Comparison of ENCODE assay signal across 12 cellular contexts in the genomic region with DNA sequence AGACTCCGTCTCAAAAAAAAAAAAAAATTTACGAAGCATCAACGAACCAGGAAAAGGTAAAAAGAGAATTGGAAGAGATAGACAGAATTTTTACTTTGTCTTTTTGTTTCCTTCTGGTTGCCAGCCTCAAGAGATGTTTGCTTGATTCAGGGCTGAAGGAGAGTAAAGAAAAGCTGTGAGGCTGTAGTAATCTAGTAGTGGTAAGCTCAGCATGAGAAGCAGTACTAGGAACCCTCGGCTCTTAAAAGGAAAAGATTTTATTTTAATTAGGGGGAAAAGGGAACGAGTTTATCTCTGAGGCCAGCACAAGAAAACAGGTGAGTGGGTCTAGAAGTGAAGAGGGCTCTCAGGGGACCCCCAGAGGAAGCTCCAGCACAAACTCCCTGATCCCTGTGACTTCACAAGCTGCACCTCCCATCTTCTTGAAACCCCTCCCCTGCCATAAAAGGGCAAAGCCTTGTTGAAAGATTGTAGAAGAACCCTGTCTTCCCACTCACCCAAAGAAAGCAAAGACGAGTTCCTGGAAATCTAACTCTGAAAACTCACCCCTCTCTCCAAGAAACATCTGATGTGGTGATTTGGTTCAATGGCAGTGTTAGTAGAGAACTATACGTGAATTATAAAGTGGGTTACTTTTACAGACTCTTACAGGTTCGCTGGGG. TPM values are rescaled to one million over a fixed set of nuclear protein-coding genes. Genes with fewer than 3 reads are reported as not detected.
A peak's percentile ranks its signal among the peaks of the same experiment; 100 is the strongest.
DNase-seq lines count a peak whose midpoint lies in the region; ATAC-seq, FAIRE-seq and TF ChIP-seq lines count a peak whose summit lies in the region.
"Had no signal": no experiment of that assay in that cellular context is flagged by ENCODE, and none has a peak within 500 bp of the region (broad histone marks: within the 10 kb centered on the region; RNA-seq: fewer than 3 reads in every experiment).

No MANE protein-coding gene starts in this region.

- H2AK5ac ChIP-seq in H1 (ENCODE audit: low read depth, low read length) = no peak overlapping the region

- peaks cover 7 to 93% of the 10 kb centered on the region in 2 experiments; a peak in 3 of 4 replicates for H3K79me2 ChIP-seq in H1 (ENCODE audit: control insufficient read depth in 1 of 2, insufficient read depth in 2 of 2, low read length in 2 of 2)

- H3K27ac Mint-ChIP-seq in activated CD8-positive, alpha-beta memory T cell treated with anti-CD3 and anti-CD28 coated beads, Interleukin-2, amount 10 ng/mL, durations not matched to agents 7 days and 5 days = peak overlapping the region; percentile 74
- H3K27ac Mint-ChIP-seq in activated CD4-positive, alpha-beta T cell treated with anti-CD3 and anti-CD28 coated beads, Interleukin-2, amount 10 ng/mL, durations not matched to agents 7 days and 5 days = peak overlapping the region; percentile 93
- H3K27ac Mint-ChIP-seq in stimulated activated naive CD8-positive, alpha-beta T cell treated with anti-CD3 and anti-CD28 coated beads, Interleukin-15, amount 100 ng/mL, for 72 hours = peak overlapping the region; percentile 76 to 89
- no peak overlapping the region for H3K27ac Mint-ChIP-seq in CD14-positive monocyte
- H3K27ac Mint-ChIP-seq: brain had no signal

- TF ChIP-seq RAD21 in H1 (IDR thresholded peaks at IDR 0.05 in 1 of 2, conservative IDR thresholded peaks at IDR 0.05 in 1 of 2; ENCODE audit: low read depth in 2 of 2, low read length in 2 of 2) = 0 out of 4 replicates have a peak, but pooled peaks of 1 of the 2 experiments have one; percentile 1

- no peak overlapping the region for H3K4ac ChIP-seq in H1 (replicated peaks; ENCODE audit: insufficient read length, low read depth, low read length)

- 80% methylated on average over 8 of the region's 8 CpGs; no CpG with 5 or more reads in 1 of the 2 experiments for WGBS in H1 (ENCODE audit: extremely low coverage in 1 of 2, insufficient coverage in 1 of 2, insufficient read length in 1 of 2, insufficient replicate concordance in 2 of 2, low coverage in 1 of 2, low lambda C conversion rate in 2 of 2, missing lambda C conversion rate in 1 of 2), 2 experiments

- H3K27me3 ChIP-seq in H1 (replicated peaks in 1 of 4; ENCODE audit: control insufficient read depth in 3 of 4, extremely low read depth in 1 of 4, insufficient read depth in 3 of 4, low read length in 3 of 4) = no peaks in the 10 kb centered on the region

- in situ Hi-C loops in GM13977 (cut with MboI; ENCODE audit: low pct_unique_long_range_greater_than_20kb, low sequenced_read_pairs, unreplicated experiment) = no loop called here

- FAIRE-seq in H1 (lab: Jason Lieb, UNC) = no peak
- FAIRE-seq: urothelium cell line had no signal

- no peak overlapping the region for H4K91ac ChIP-seq in H1 (replicated peaks; ENCODE audit: insufficient read length, low read length)

- no peak for TF ChIP-seq POLR2A in H1 (IDR thresholded peaks at IDR 0.05; ENCODE audit: control extremely low read depth in 1 of 2, low read depth in 2 of 2, low read length in 2 of 2)

- no peak overlapping the region for H2AFZ ChIP-seq in H1 (ENCODE audit: low read length)

- H2BK12ac ChIP-seq in H1 (ENCODE audit: low read depth, low read length) = no peak overlapping the region

- no peaks in the 10 kb centered on the region for H3K9me3 ChIP-seq in H1 (ENCODE audit: insufficient read depth in 2 of 2, low read depth in 1 of 2, low read length in 1 of 2)

- H3K4me3 Mint-ChIP-seq in activated CD8-positive, alpha-beta memory T cell treated with anti-CD3 and anti-CD28 coated beads, Interleukin-2, amount 10 ng/mL, durations not matched to agents 7 days and 5 days = peak overlapping the region; percentile 24
- peak overlapping the region; percentile 71 for H3K4me3 Mint-ChIP-seq in activated CD4-positive, alpha-beta T cell treated with anti-CD3 and anti-CD28 coated beads, Interleukin-2, amount 10 ng/mL, durations not matched to agents 7 days and 5 days
- peak overlapping the region; percentile 76 to 77 for H3K4me3 Mint-ChIP-seq in stimulated activated naive CD8-positive, alpha-beta T cell treated with anti-CD3 and anti-CD28 coated beads, Interleukin-15, amount 100 ng/mL, for 72 hours
- H3K4me3 Mint-ChIP-seq in CD14-positive monocyte = no peak overlapping the region

- H4K8ac ChIP-seq in H1 (ENCODE audit: extremely low read depth, insufficient read depth, low read length) = no peak overlapping the region

- H3K27ac ChIP-seq in H1 (ENCODE audit: low read depth, low read length) = no peak overlapping the region

- CTCF ChIA-PET in activated CD8-positive, alpha-beta memory T cell treated with anti-CD3 and anti-CD28 coated beads, Interleukin-2, amount 10 ng/mL, durations not matched to agents 7 days and 5 days (lab: Charles Lee) = interaction anchor here (1.2 kb wide), 1 partner anchor 56 kb away, joined by 3 read pairs; no protein-coding TSS in a partner anchor
- CTCF ChIA-PET in activated CD4-positive, alpha-beta T cell treated with anti-CD3 and anti-CD28 coated beads, Interleukin-2, amount 10 ng/mL, durations not matched to agents 7 days and 5 days (lab: Charles Lee) = interaction anchor here (0.6 to 0.7 kb wide), 5 partner anchors 26 to 891 kb away, joined by 3 to 6 read pairs (median 3); no protein-coding TSS in a partner anchor
- CTCF ChIA-PET in H1 (lab: Charles Lee; ENCODE audit: partially characterized antibody) = interaction anchor here (0.6 to 1.8 kb wide), 5 partner anchors 11 to 511 kb away, joined by 3 to 6 read pairs (median 3); no protein-coding TSS in a partner anchor

- no peak overlapping the region for H3K18ac ChIP-seq in H1 (ENCODE audit: extremely low read depth, low read length)

- no peak overlapping the region for H3K23ac ChIP-seq in H1 (ENCODE audit: insufficient read length)

- H3K14ac ChIP-seq in H1 (ENCODE audit: insufficient read length) = no peak overlapping the region

- no peak overlapping the region for H3K4me3 ChIP-seq in H1 (ENCODE audit: extremely low read depth in 1 of 4, insufficient read depth in 2 of 4, low read depth in 3 of 4, low read length in 4 of 4)

- POLR2A ChIA-PET in activated CD4-positive, alpha-beta T cell treated with anti-CD3 and anti-CD28 coated beads, Interleukin-2, amount 10 ng/mL, durations not matched to agents 7 days and 5 days (lab: Charles Lee) = no interaction called here
- POLR2A ChIA-PET in H1 (lab: Charles Lee; ENCODE audit: partially characterized antibody) = interaction anchor here (0.6 kb wide), 2 partner anchors 45 to 1531 kb away, joined by 3 read pairs; no protein-coding TSS in a partner anchor

- H4K5ac ChIP-seq in H1 (ENCODE audit: insufficient read length, low read depth, low read length) = no peak overlapping the region

- no peak overlapping the region for H2BK15ac ChIP-seq in H1 (ENCODE audit: low read length)

- H3K79me1 ChIP-seq in H1 (ENCODE audit: low read depth, low read length) = peaks cover 2% of the 10 kb centered on the region; the same call in 1 of the 2 replicates

- peaks cover 52% of the 10 kb centered on the region for H3K4me1 Mint-ChIP-seq in activated CD8-positive, alpha-beta memory T cell treated with anti-CD3 and anti-CD28 coated beads, Interleukin-2, amount 10 ng/mL, durations not matched to agents 7 days and 5 days
- H3K4me1 Mint-ChIP-seq in activated CD4-positive, alpha-beta T cell treated with anti-CD3 and anti-CD28 coated beads, Interleukin-2, amount 10 ng/mL, durations not matched to agents 7 days and 5 days = peaks cover 76% of the 10 kb centered on the region
- H3K4me1 Mint-ChIP-seq in stimulated activated naive CD8-positive, alpha-beta T cell treated with anti-CD3 and anti-CD28 coated beads, Interleukin-15, amount 100 ng/mL, for 72 hours = peaks cover 69% of the 10 kb centered on the region
- peaks cover 10% of the 10 kb centered on the region for H3K4me1 Mint-ChIP-seq in CD14-positive monocyte

- H2BK20ac ChIP-seq in H1 (ENCODE audit: low read length) = no peak overlapping the region

- no peaks in the 10 kb centered on the region for H3K36me3 ChIP-seq in H1 (ENCODE audit: control insufficient read depth in 2 of 4, insufficient read depth in 4 of 4, low read length in 3 of 4)

- H3K27me3 Mint-ChIP-seq in activated CD8-positive, alpha-beta memory T cell treated with anti-CD3 and anti-CD28 coated beads, Interleukin-2, amount 10 ng/mL, durations not matched to agents 7 days and 5 days = no peaks in the 10 kb centered on the region
- no peaks in the 10 kb centered on the region for H3K27me3 Mint-ChIP-seq in activated CD4-positive, alpha-beta T cell treated with anti-CD3 and anti-CD28 coated beads, Interleukin-2, amount 10 ng/mL, durations not matched to agents 7 days and 5 days
- no peaks in the 10 kb centered on the region for H3K27me3 Mint-ChIP-seq in stimulated activated naive CD8-positive, alpha-beta T cell treated with anti-CD3 and anti-CD28 coated beads, Interleukin-15, amount 100 ng/mL, for 72 hours
- peaks cover 2 to 4% (median 4%) of the 10 kb centered on the region in 3 donors for H3K27me3 Mint-ChIP-seq in CD14-positive monocyte (ENCODE audit: low read depth in 3 of 3)

- TF ChIP-seq EP300 in H1 (IDR thresholded peaks at IDR 0.05; ENCODE audit: borderline replicate concordance in 1 of 2, low read depth in 2 of 2, low read length in 2 of 2) = no peak

- no peak overlapping the region for H3K56ac ChIP-seq in H1 (replicated peaks; ENCODE audit: insufficient read length, low read depth, low read length)

- peaks cover 3% of the 10 kb centered on the region for H3K36me3 Mint-ChIP-seq in activated CD8-positive, alpha-beta memory T cell treated with anti-CD3 and anti-CD28 coated beads, Interleukin-2, amount 10 ng/mL, durations not matched to agents 7 days and 5 days
- H3K36me3 Mint-ChIP-seq in activated CD4-positive, alpha-beta T cell treated with anti-CD3 and anti-CD28 coated beads, Interleukin-2, amount 10 ng/mL, durations not matched to agents 7 days and 5 days (ENCODE audit: low read depth) = peaks cover 11% of the 10 kb centered on the region
- no peaks in the 10 kb centered on the region for H3K36me3 Mint-ChIP-seq in CD14-positive monocyte
- H3K36me3 Mint-ChIP-seq: brain had no signal

- no peak overlapping the region for H3K4me2 ChIP-seq in H1 (ENCODE audit: insufficient read depth in 1 of 2, low read depth in 2 of 2, low read length in 2 of 2)

- DNase-seq in activated CD8-positive, alpha-beta memory T cell treated with anti-CD3 and anti-CD28 coated beads, Interleukin-2, amount 10 ng/mL, durations not matched to agents 7 days and 5 days = peak; percentile 49
- no peak for DNase-seq in activated CD8-positive, alpha-beta memory T cell treated with anti-CD3 and anti-CD28 coated beads, Interleukin-2, amount 50 U/mL, for 48 hours
- peak; percentile 42 for DNase-seq in activated CD4-positive, alpha-beta T cell treated with anti-CD3 and anti-CD28 coated beads, Interleukin-2, amount 10 ng/mL, durations not matched to agents 7 days and 5 days
- DNase-seq in H1 (ENCODE audit: low read depth in 1 of 2, low spot score in 2 of 2) (no peak), NCI-H2196 treated with DMSO at 0.1 percent for 48 hours (lab: John Stamatoyannopoulos, UW; ENCODE audit: unreplicated experiment) (no peak), GM13977 (ENCODE audit: low spot score) (no peak), CD14-positive monocyte (ENCODE audit: low spot score) (no peak)
- DNase-seq in stimulated activated naive CD8-positive, alpha-beta T cell treated with anti-CD3 and anti-CD28 coated beads, Interleukin-15, amount 100 ng/mL, for 72 hours = peak; percentile 36 to 38
- DNase-seq: ACHN, kidney glomerular epithelial cell had no signal

- H2BK120ac ChIP-seq in H1 (replicated peaks; ENCODE audit: low read depth, low read length) = no peak overlapping the region

- peak; percentile 61 for ATAC-seq in activated CD8-positive, alpha-beta memory T cell treated with anti-CD3 and anti-CD28 coated beads, Interleukin-2, amount 10 ng/mL, durations not matched to agents 7 days and 5 days
- ATAC-seq in stimulated activated naive CD8-positive, alpha-beta T cell treated with anti-CD3 and anti-CD28 coated beads, Interleukin-15, amount 100 ng/mL, for 72 hours = peak; percentile 67

- TF ChIP-seq CTCF in H1 (IDR thresholded peaks at IDR 0.05; ENCODE audit: control extremely low read depth in 1 of 3, insufficient read depth in 1 of 3, low read depth in 1 of 3, low read length in 3 of 3) (0 out of 4 replicates have a peak, but pooled peaks of 1 of the 3 experiments have one; percentile 1), GM13977 (IDR thresholded peaks at IDR 0.05; ENCODE audit: extremely low read depth, insufficient read depth, missing control alignments) (no peak), CD14-positive monocyte (IDR thresholded peaks at IDR 0.05) (no peak)

- H2BK5ac ChIP-seq in H1 (ENCODE audit: low read depth, low read length) = no peak overlapping the region

- H3K9me3 Mint-ChIP-seq in activated CD8-positive, alpha-beta memory T cell treated with anti-CD3 and anti-CD28 coated beads, Interleukin-2, amount 10 ng/mL, durations not matched to agents 7 days and 5 days (ENCODE audit: low read depth) = no peaks in the 10 kb centered on the region
- no peaks in the 10 kb centered on the region for H3K9me3 Mint-ChIP-seq in activated CD4-positive, alpha-beta T cell treated with anti-CD3 and anti-CD28 coated beads, Interleukin-2, amount 10 ng/mL, durations not matched to agents 7 days and 5 days
- no peaks in the 10 kb centered on the region for H3K9me3 Mint-ChIP-seq in stimulated activated naive CD8-positive, alpha-beta T cell treated with anti-CD3 and anti-CD28 coated beads, Interleukin-15, amount 100 ng/mL, for 72 hours
- no peaks in the 10 kb centered on the region for H3K9me3 Mint-ChIP-seq in CD14-positive monocyte
- H3K9me3 Mint-ChIP-seq: brain had no signal

- intact Hi-C loops in CD14-positive monocyte (cut with micrococcal nuclease) = no loop called here

- peaks cover 0 to 6% (median 4%) of the 10 kb centered on the region in 4 experiments; a peak in 4 of 7 replicates for H3K4me1 ChIP-seq in H1 (replicated peaks in 1 of 4; ENCODE audit: control insufficient read depth in 3 of 4, insufficient read depth in 4 of 4, low read length in 3 of 4)

- no peak overlapping the region for H3K9ac ChIP-seq in H1 (replicated peaks in 1 of 4; ENCODE audit: extremely low read depth in 1 of 4, low read depth in 3 of 4, low read length in 3 of 4)

- H4K20me1 ChIP-seq in H1 (replicated peaks in 1 of 2; ENCODE audit: control insufficient read depth in 1 of 2, insufficient read depth in 2 of 2, low read length in 2 of 2) = peaks cover 0 to 2% of the 10 kb centered on the region in 2 experiments

- no peaks in the 10 kb centered on the region for H3K23me2 ChIP-seq in H1 (ENCODE audit: low read depth, low read length)

RNA-seq across cellular contexts. Expression of gene RBMS1, which starts 8.6 kb away (rescaled TPM):
- 10 to 100 TPM; 41.8 to 54.9 TPM for total RNA-seq in activated CD8-positive, alpha-beta memory T cell treated with anti-CD3 and anti-CD28 coated beads, Interleukin-2, amount 10 ng/mL, durations not matched to agents 7 days and 5 days
- total RNA-seq in activated CD4-positive, alpha-beta T cell treated with anti-CD3 and anti-CD28 coated beads, Interleukin-2, amount 10 ng/mL, durations not matched to agents 7 days and 5 days = 100 to 1,000 TPM in 1 of 2 experiments, 10 to 100 TPM in 1; 84.4 to 100 TPM
- 57.0 and 60.0 TPM in 2 replicates for total RNA-seq in H1 (2021; fragmentation: NEBNext Ultra II Directional; extraction: Animal tissue kit (Norgen Biotek cat#: 25700))
- polyA plus RNA-seq in H1 (2011; rRNA removed) = 37.3 and 53.7 TPM in 2 replicates
- polyA plus RNA-seq in H1 (2011; cell fraction: cytosol; rRNA removed) = 44.9 TPM
- 79.2 TPM for polyA plus RNA-seq in H1 (2011; cell fraction: nucleus; rRNA removed)
- 37.4 to 53.8 TPM (median 42.8 TPM) in 4 replicates for polyA plus RNA-seq in H1 (2012, experiment 1 of 2)
- 5.5 TPM for polyA plus RNA-seq in H1 (2012, experiment 2 of 2)
- 103 TPM for polyA plus RNA-seq in H1 (2013, experiment 1 of 2)
- 90.3 TPM for polyA plus RNA-seq in H1 (2013, experiment 2 of 2)
- polyA minus RNA-seq in H1 (2011; rRNA and poly(A)+ RNA removed) = 87.8 and 88.3 TPM in 2 replicates
- polyA minus RNA-seq in H1 (2011; cell fraction: cytosol; rRNA and poly(A)+ RNA removed) = 42.3 TPM
- polyA minus RNA-seq in H1 (2011; cell fraction: nucleus; rRNA and poly(A)+ RNA removed) = 108 TPM
- polyA plus RNA-seq in CD14-positive monocyte = 10 to 100 TPM; 89.4 to 91.2 TPM

Comparison
In these comparisons a context has a peak if more than half of its experiments do, and no peak if none do; other contexts are left out.
1. DNase-seq: peak in activated CD8-positive, alpha-beta memory T cell treated with anti-CD3 and anti-CD28 coated beads, Interleukin-2, amount 10 ng/mL, durations not matched to agents 7 days and 5 days (single experiment), activated CD4-positive, alpha-beta T cell treated with anti-CD3 and anti-CD28 coated beads, Interleukin-2, amount 10 ng/mL, durations not matched to agents 7 days and 5 days (single experiment) and stimulated activated naive CD8-positive, alpha-beta T cell treated with anti-CD3 and anti-CD28 coated beads, Interleukin-15, amount 100 ng/mL, for 72 hours (2 of 2); none in activated CD8-positive, alpha-beta memory T cell treated with anti-CD3 and anti-CD28 coated beads, Interleukin-2, amount 50 U/mL, for 48 hours (single experiment), H1 (0 of 2), NCI-H2196 treated with DMSO at 0.1 percent for 48 hours (single experiment), GM13977 (single experiment) and CD14-positive monocyte (single experiment).
2. H3K27ac Mint-ChIP-seq: peak in activated CD8-positive, alpha-beta memory T cell treated with anti-CD3 and anti-CD28 coated beads, Interleukin-2, amount 10 ng/mL, durations not matched to agents 7 days and 5 days (single experiment), activated CD4-positive, alpha-beta T cell treated with anti-CD3 and anti-CD28 coated beads, Interleukin-2, amount 10 ng/mL, durations not matched to agents 7 days and 5 days (single experiment) and stimulated activated naive CD8-positive, alpha-beta T cell treated with anti-CD3 and anti-CD28 coated beads, Interleukin-15, amount 100 ng/mL, for 72 hours (2 of 2); none in CD14-positive monocyte (0 of 7).
3. H3K4me3 Mint-ChIP-seq: peak in activated CD8-positive, alpha-beta memory T cell treated with anti-CD3 and anti-CD28 coated beads, Interleukin-2, amount 10 ng/mL, durations not matched to agents 7 days and 5 days (single experiment), activated CD4-positive, alpha-beta T cell treated with anti-CD3 and anti-CD28 coated beads, Interleukin-2, amount 10 ng/mL, durations not matched to agents 7 days and 5 days (single experiment) and stimulated activated naive CD8-positive, alpha-beta T cell treated with anti-CD3 and anti-CD28 coated beads, Interleukin-15, amount 100 ng/mL, for 72 hours (2 of 2); none in CD14-positive monocyte (0 of 2).